26 cellular contexts compared by ENCODE assay signal in the genomic region with DNA sequence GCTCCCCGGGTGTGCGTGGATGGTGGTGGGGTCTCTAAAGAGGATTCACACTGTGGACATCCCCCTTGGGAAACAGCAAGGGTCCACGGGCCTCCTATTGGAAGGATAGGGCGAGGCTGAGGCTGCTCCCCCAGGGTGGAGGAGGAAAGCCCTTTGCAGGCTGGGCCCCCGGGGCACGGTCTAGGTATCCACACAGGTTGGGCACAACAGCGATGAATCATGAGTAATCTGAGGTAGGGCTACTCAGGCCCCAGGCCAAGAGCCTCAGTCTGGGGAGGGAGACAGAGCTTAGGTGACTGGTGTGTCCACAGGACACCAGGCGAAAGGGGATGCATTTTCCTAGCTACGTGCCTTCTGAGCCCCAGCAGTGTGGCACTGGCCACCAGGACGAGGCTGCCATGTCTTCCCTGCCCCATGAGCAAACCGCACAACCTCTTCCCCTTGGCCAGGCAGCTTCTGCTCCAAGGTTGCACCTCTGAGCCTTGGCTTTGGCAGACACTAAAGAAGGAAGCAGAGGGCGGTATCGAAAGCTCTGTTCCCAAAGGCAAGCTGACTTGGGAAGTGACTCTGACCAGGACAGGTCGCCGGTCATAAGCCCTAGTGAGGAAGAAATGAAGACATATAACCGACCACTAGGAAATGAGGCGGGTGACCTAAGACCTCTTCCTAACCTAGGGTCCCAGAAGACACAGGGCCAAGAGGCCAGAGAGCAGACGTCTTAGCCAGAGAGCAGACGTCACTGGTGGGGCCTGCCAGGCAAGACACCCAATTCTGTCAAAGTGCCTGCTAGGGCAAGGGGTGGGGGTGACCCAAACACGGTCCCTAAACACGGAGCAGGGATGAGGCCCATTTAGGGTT. TPM values are rescaled to one million over a fixed set of nuclear protein-coding genes. Genes with fewer than 3 reads are reported as not detected.
DNase-seq lines count a peak whose midpoint lies in the region; ATAC-seq, FAIRE-seq and TF ChIP-seq lines count a peak whose summit lies in the region.
"Had no signal": no experiment of that assay in that cellular context is flagged by ENCODE, and none has a peak within 500 bp of the region (broad histone marks: within the 10 kb centered on the region; RNA-seq: fewer than 3 reads in every experiment).

No MANE protein-coding gene starts in this region.

- 37% methylated on average over 20 of the region's 21 CpGs for WGBS in HepG2 (ENCODE audit: low lambda C conversion rate)

- H3K4me1 Mint-ChIP-seq in T-helper 17 cell (peaks cover 12% of the 10 kb centered on the region), type B pancreatic cell (ENCODE audit: unreplicated experiment) (peaks cover 35% of the 10 kb centered on the region)

- ATAC-seq in T-helper 17 cell (no peak), HepG2 (no peak), HG03469 (IDR thresholded peaks at IDR 0.05; ENCODE audit: unreplicated experiment) (no peak)
- ATAC-seq: activated T-cell treated with anti-CD3 and anti-CD28 coated beads, Interleukin-2, amount 50 U/mL, for 4 hours; GM12878; Right ventricle myocardium inferior; stimulated activated naive B cell treated with anti-CD40 and anti-IgM and Interleukin-4, amounts not matched to agents 10 μg/mL and 1 μg/mL and 100 μg/mL, for 72 hours had no signal

- no peak for TF ChIP-seq POLR2A in HepG2 (IDR thresholded peaks at IDR 0.05; ENCODE audit: insufficient read depth in 1 of 2, low read depth in 2 of 2, low read length in 2 of 2)

- H3K9me3 ChIP-seq in T-helper 17 cell (ENCODE audit: control insufficient read depth, low read length, poor library complexity, severe bottlenecking) (no peaks in the 10 kb centered on the region), HepG2 (ENCODE audit: low read length) (no peaks in the 10 kb centered on the region)
- H3K9me3 ChIP-seq: heart right ventricle, testis had no signal

- intact Hi-C loops in HepG2 (cut with micrococcal nuclease; ENCODE audit: unreplicated experiment): no loop called here

- no peak overlapping the region for H3K27ac ChIP-seq in HepG2 (ENCODE audit: extremely low read length, insufficient read depth, low read length)
- H3K27ac ChIP-seq: epithelial cell of prostate, testis had no signal

- H3K9ac ChIP-seq in HepG2 (ENCODE audit: insufficient read depth, low read depth, low read length): no peak overlapping the region

- no peak overlapping the region for H3K4me2 ChIP-seq in HepG2 (ENCODE audit: low read depth, low read length)

- H3K27ac Mint-ChIP-seq in T-helper 17 cell (peak overlapping the region; percentile 51), type B pancreatic cell (peak overlapping the region; percentile 21)
- H3K27ac Mint-ChIP-seq: HFFc6; stimulated activated naive B cell treated with anti-CD40 and anti-IgM and Interleukin-4, amounts not matched to agents 10 μg/mL and 1 μg/mL and 100 μg/mL, for 72 hours had no signal

- no peak overlapping the region for H3K4me3 ChIP-seq in HepG2 (replicated peaks in 1 of 3; ENCODE audit: insufficient read depth in 1 of 3, low read depth in 2 of 3, low read length in 3 of 3)
- H3K4me3 ChIP-seq: dorsolateral prefrontal cortex, GM12878, heart right ventricle, testis had no signal

- H3K9me3 Mint-ChIP-seq in type B pancreatic cell: no peaks in the 10 kb centered on the region
- H3K9me3 Mint-ChIP-seq: activated T-cell treated with anti-CD3 and anti-CD28 coated beads, Interleukin-2, amount 50 U/mL, for 4 hours; HFFc6; stimulated activated naive B cell treated with anti-CD40 and anti-IgM and Interleukin-4, amounts not matched to agents 10 μg/mL and 1 μg/mL and 100 μg/mL, for 72 hours had no signal

- no peaks in the 10 kb centered on the region for H3K36me3 Mint-ChIP-seq in T-helper 17 cell (ENCODE audit: low read depth)
- H3K36me3 Mint-ChIP-seq in type B pancreatic cell: no peaks in the 10 kb centered on the region
- H3K36me3 Mint-ChIP-seq: stimulated activated naive B cell treated with anti-CD40 and anti-IgM and Interleukin-4, amounts not matched to agents 10 μg/mL and 1 μg/mL and 100 μg/mL, for 72 hours had no signal

- in situ Hi-C loops in HepG2 (cut with HindIII; ENCODE audit: extremely low pct_ligation_motif_present, low pct_unique_long_range_greater_than_20kb): no loop called here

- H3K4me3 Mint-ChIP-seq in T-helper 17 cell (peak overlapping the region; percentile 12), type B pancreatic cell (no peak overlapping the region)
- H3K4me3 Mint-ChIP-seq: activated T-cell treated with anti-CD3 and anti-CD28 coated beads, Interleukin-2, amount 50 U/mL, for 4 hours; HFFc6; stimulated activated naive B cell treated with anti-CD40 and anti-IgM and Interleukin-4, amounts not matched to agents 10 μg/mL and 1 μg/mL and 100 μg/mL, for 72 hours had no signal

- no peaks in the 10 kb centered on the region; the same call in 1 of the 2 replicates for H4K20me1 ChIP-seq in HepG2 (ENCODE audit: insufficient read depth, low read length)

- no peaks in the 10 kb centered on the region for H3K4me1 ChIP-seq in HepG2 (ENCODE audit: insufficient read depth, low read length)

- H2AFZ ChIP-seq in HepG2 (ENCODE audit: low read length): no peak overlapping the region

- TF ChIP-seq RAD21 in HepG2 (CRISPR knock-in tag; IDR thresholded peaks at IDR 0.05): no peak

- TF ChIP-seq CTCF in HepG2 (CRISPR knock-in tag; IDR thresholded peaks at IDR 0.05) (no peak), type B pancreatic cell (conservative IDR thresholded peaks at IDR 0.05) (no peak)

- no peaks in the 10 kb centered on the region for H3K79me2 ChIP-seq in HepG2 (ENCODE audit: insufficient read depth, low read length)

- peak; percentile 70 for DNase-seq in M059J (ENCODE audit: low read depth)
- no peak for DNase-seq in T-helper 17 cell
- DNase-seq in HepG2 (ENCODE audit: low spot score): no peak
- no peak for DNase-seq in type B pancreatic cell (ENCODE audit: extremely low spot score, unreplicated experiment)
- no peak for DNase-seq in NCI-H446 (lab: John Stamatoyannopoulos, UW)
- no peak for DNase-seq in activated T-cell treated with anti-CD3 and anti-CD28 coated beads for 4 hours
- DNase-seq: activated CD4-positive, alpha-beta T cell treated with anti-CD3 and anti-CD28 coated beads for 1 hour; activated CD8-positive, alpha-beta memory T cell treated with anti-CD3 and anti-CD28 coated beads for 24 hours; activated naive CD4-positive, alpha-beta T cell; activated T-cell treated with anti-CD3 and anti-CD28 coated beads, Interleukin-2, amount 50 U/mL, for 4 hours; central memory CD4-positive, alpha-beta T cell; dorsolateral prefrontal cortex; heart right ventricle; HFFc6; NCI-H1417; NCI-H526; nucleus accumbens; small intestine; stimulated activated CD4-positive, alpha-beta T cell treated with anti-CD3 and anti-CD28 coated beads, Interleukin-2, amount 100 ng/mL, for 48 hours; stimulated activated naive B cell treated with anti-CD40 and anti-IgM and Interleukin-4, amounts not matched to agents 10 μg/mL and 1 μg/mL and 100 μg/mL, for 72 hours; testis had no signal

- POLR2A ChIA-PET in HepG2 (lab: Yijun Ruan, JAX): interaction anchor here (1.2 kb wide), 1 partner anchor 16 kb away, joined by 3 read pairs; no protein-coding TSS in a partner anchor

- no peak for FAIRE-seq in HepG2 (lab: Jason Lieb, UNC)
- FAIRE-seq: GM12878, small intestine, TTC549 had no signal

- no peaks in the 10 kb centered on the region for H3K36me3 ChIP-seq in HepG2 (replicated peaks in 1 of 2; ENCODE audit: control insufficient read depth in 1 of 2, insufficient read depth in 2 of 2, low read length in 2 of 2)
- H3K36me3 ChIP-seq: heart right ventricle had no signal

- H3K27me3 ChIP-seq in HepG2 (ENCODE audit: control insufficient read depth in 1 of 2, insufficient read depth in 2 of 2, low read length in 2 of 2): peaks cover 29 to 90% of the 10 kb centered on the region in 2 experiments
- H3K27me3 ChIP-seq: dorsolateral prefrontal cortex, testis had no signal

- no TSS peak for BruUV-seq in HepG2 (replicated peaks; lab: Mats Ljungman, UMichigan)

- no peaks in the 10 kb centered on the region for H3K27me3 Mint-ChIP-seq in T-helper 17 cell
- no peaks in the 10 kb centered on the region for H3K27me3 Mint-ChIP-seq in type B pancreatic cell

- CTCF ChIA-PET in HepG2 (lab: Yijun Ruan, JAX; ENCODE audit: low intra/inter-chr PET ratio, low total read pairs): no interaction called here

- TF ChIP-seq EP300 in HepG2 (IDR thresholded peaks at IDR 0.05; ENCODE audit: low read depth in 2 of 2, low read length in 2 of 2): no peak
- TF ChIP-seq EP300 in HepG2 (CRISPR knock-in tag; IDR thresholded peaks at IDR 0.05; ENCODE audit: borderline replicate concordance): no peak

RNA-seq across cellular contexts. Expression of a gene that starts 14.6 kb away (rescaled TPM):
- total RNA-seq in M059J (2014; rRNA removed; shearing (Covaris generic)): 6.5 and 14.2 TPM in 2 replicates
- total RNA-seq in T-helper 17 cell (10 to 100 TPM; 25.5 to 30.9 TPM), HepG2 (2016; rRNA removed; fragmentation: Illumina TruSeq; extraction: Trizol) (11.3 and 25.9 TPM in 2 replicates), type B pancreatic cell (ENCODE audit: low replicate concordance) (45.5 and 58.1 TPM in 2 replicates)
- total RNA-seq in HepG2 (2016; cell fraction: cytosol; rRNA removed; fragmentation: Illumina TruSeq; extraction: Trizol; ENCODE audit: low read depth): 3.5 and 4.2 TPM in 2 replicates
- 8.4 and 25.7 TPM in 2 replicates for total RNA-seq in HepG2 (2016; cell fraction: insoluble cytoplasmic fraction; rRNA removed; fragmentation: Illumina TruSeq; extraction: Trizol)
- 10.9 and 11.4 TPM in 2 replicates for total RNA-seq in HepG2 (2016; cell fraction: membrane; rRNA removed; fragmentation: Illumina TruSeq; extraction: Trizol)
- total RNA-seq in HepG2 (2016; cell fraction: nucleus; rRNA removed; fragmentation: Illumina TruSeq; extraction: Trizol): 22.1 and 28.3 TPM in 2 replicates
- 46.6 and 69.2 TPM in 2 replicates for polyA plus RNA-seq in HepG2 (2011; rRNA removed)
- 33.4 and 47.8 TPM in 2 replicates for polyA plus RNA-seq in HepG2 (2011; cell fraction: cytosol; rRNA removed)
- 135 and 157 TPM in 2 replicates for polyA plus RNA-seq in HepG2 (2011; cell fraction: nucleus; rRNA removed)
- polyA plus RNA-seq in HepG2 (2012): 27.3 and 39.4 TPM in 2 replicates
- polyA plus RNA-seq in HepG2 (2016; cell fraction: cytosol; fragmentation: Illumina TruSeq; extraction: Trizol; ENCODE audit: low read depth): 1.0 and 1.2 TPM in 2 replicates
- polyA plus RNA-seq in HepG2 (2016; cell fraction: insoluble cytoplasmic fraction; fragmentation: Illumina TruSeq; extraction: Trizol; ENCODE audit: low read depth): 6.0 and 8.4 TPM in 2 replicates
- polyA plus RNA-seq in HepG2 (2016; cell fraction: membrane; fragmentation: Illumina TruSeq; extraction: Trizol; ENCODE audit: low read depth): 3.1 and 3.2 TPM in 2 replicates
- 51.6 and 60.2 TPM in 2 replicates for polyA plus RNA-seq in HepG2 (2016; cell fraction: nucleus; fragmentation: Illumina TruSeq; extraction: Trizol; ENCODE audit: insufficient read depth, low read depth)
- polyA minus RNA-seq in HepG2 (2011; rRNA and poly(A)+ RNA removed; ENCODE audit: low replicate concordance): 29.1 and 175 TPM in 2 replicates
- polyA minus RNA-seq in HepG2 (2011; cell fraction: cytosol; rRNA and poly(A)+ RNA removed): 41.8 and 45.0 TPM in 2 replicates
- polyA minus RNA-seq in HepG2 (2011; cell fraction: nucleus; rRNA and poly(A)+ RNA removed): 25.8 and 31.7 TPM in 2 replicates

RNA-seq across cellular contexts. Expression of a gene that starts 26.7 kb away (rescaled TPM):
- 7.2 and 11.9 TPM in 2 replicates for total RNA-seq in M059J (2014; rRNA removed; shearing (Covaris generic))
- 10 to 100 TPM; 16.8 to 18.6 TPM for total RNA-seq in T-helper 17 cell
- total RNA-seq in HepG2 (2016; rRNA removed; fragmentation: Illumina TruSeq; extraction: Trizol): 23.2 and 26.7 TPM in 2 replicates
- total RNA-seq in HepG2 (2016; cell fraction: cytosol; rRNA removed; fragmentation: Illumina TruSeq; extraction: Trizol; ENCODE audit: low read depth): 40.7 and 45.8 TPM in 2 replicates
- 26.3 and 27.1 TPM in 2 replicates for total RNA-seq in HepG2 (2016; cell fraction: insoluble cytoplasmic fraction; rRNA removed; fragmentation: Illumina TruSeq; extraction: Trizol)
- total RNA-seq in HepG2 (2016; cell fraction: membrane; rRNA removed; fragmentation: Illumina TruSeq; extraction: Trizol): 37.4 and 41.3 TPM in 2 replicates
- 10.3 and 11.7 TPM in 2 replicates for total RNA-seq in HepG2 (2016; cell fraction: nucleus; rRNA removed; fragmentation: Illumina TruSeq; extraction: Trizol)
- 24.8 and 27.8 TPM in 2 replicates for polyA plus RNA-seq in HepG2 (2011; rRNA removed)
- polyA plus RNA-seq in HepG2 (2011; cell fraction: cytosol; rRNA removed): 18.3 and 31.5 TPM in 2 replicates
- 24.2 and 29.2 TPM in 2 replicates for polyA plus RNA-seq in HepG2 (2011; cell fraction: nucleus; rRNA removed)
- 14.6 and 20.3 TPM in 2 replicates for polyA plus RNA-seq in HepG2 (2012)
- 55.3 and 63.9 TPM in 2 replicates for polyA plus RNA-seq in HepG2 (2016; cell fraction: cytosol; fragmentation: Illumina TruSeq; extraction: Trizol; ENCODE audit: low read depth)
- 33.9 and 35.0 TPM in 2 replicates for polyA plus RNA-seq in HepG2 (2016; cell fraction: insoluble cytoplasmic fraction; fragmentation: Illumina TruSeq; extraction: Trizol; ENCODE audit: low read depth)
- 40.8 and 47.0 TPM in 2 replicates for polyA plus RNA-seq in HepG2 (2016; cell fraction: membrane; fragmentation: Illumina TruSeq; extraction: Trizol; ENCODE audit: low read depth)
- polyA plus RNA-seq in HepG2 (2016; cell fraction: nucleus; fragmentation: Illumina TruSeq; extraction: Trizol; ENCODE audit: insufficient read depth, low read depth): 23.0 and 24.9 TPM in 2 replicates
- polyA minus RNA-seq in HepG2 (2011; rRNA and poly(A)+ RNA removed; ENCODE audit: low replicate concordance): 10.9 and 17.9 TPM in 2 replicates
- polyA minus RNA-seq in HepG2 (2011; cell fraction: cytosol; rRNA and poly(A)+ RNA removed): 4.6 and 5.6 TPM in 2 replicates
- 8.2 and 14.2 TPM in 2 replicates for polyA minus RNA-seq in HepG2 (2011; cell fraction: nucleus; rRNA and poly(A)+ RNA removed)
- total RNA-seq in type B pancreatic cell (ENCODE audit: low replicate concordance): 16.6 and 17.7 TPM in 2 replicates

RNA-seq across cellular contexts. Expression of a gene that starts 40.7 kb away (rescaled TPM):
- total RNA-seq in M059J (2014; rRNA removed; shearing (Covaris generic)): 0.20 TPM in 1 of 2 replicates, not detected in the other
- total RNA-seq in T-helper 17 cell (10 to 100 TPM in 1 of 2 donors, 1 to 10 TPM in 1; 7.6 to 11.2 TPM), HepG2 (2016; rRNA removed; fragmentation: Illumina TruSeq; extraction: Trizol) (0.35 and 1.5 TPM in 2 replicates), type B pancreatic cell (ENCODE audit: low replicate concordance) (6.1 and 8.1 TPM in 2 replicates)
- 0.35 and 0.51 TPM in 2 replicates for total RNA-seq in HepG2 (2016; cell fraction: cytosol; rRNA removed; fragmentation: Illumina TruSeq; extraction: Trizol; ENCODE audit: low read depth)
- total RNA-seq in HepG2 (2016; cell fraction: insoluble cytoplasmic fraction; rRNA removed; fragmentation: Illumina TruSeq; extraction: Trizol): 0.61 and 2.2 TPM in 2 replicates
- 0.77 and 0.90 TPM in 2 replicates for total RNA-seq in HepG2 (2016; cell fraction: membrane; rRNA removed; fragmentation: Illumina TruSeq; extraction: Trizol)
- 2.3 and 2.8 TPM in 2 replicates for total RNA-seq in HepG2 (2016; cell fraction: nucleus; rRNA removed; fragmentation: Illumina TruSeq; extraction: Trizol)
- 1.6 and 2.7 TPM in 2 replicates for polyA plus RNA-seq in HepG2 (2011; rRNA removed)
- polyA plus RNA-seq in HepG2 (2011; cell fraction: cytosol; rRNA removed): 0.71 and 0.90 TPM in 2 replicates
- 17.9 and 22.1 TPM in 2 replicates for polyA plus RNA-seq in HepG2 (2011; cell fraction: nucleus; rRNA removed)
- polyA plus RNA-seq in HepG2 (2012): 0.72 and 2.1 TPM in 2 replicates
- 0.47 and 0.50 TPM in 2 replicates for polyA plus RNA-seq in HepG2 (2016; cell fraction: cytosol; fragmentation: Illumina TruSeq; extraction: Trizol; ENCODE audit: low read depth)
- 0.32 and 0.50 TPM in 2 replicates for polyA plus RNA-seq in HepG2 (2016; cell fraction: insoluble cytoplasmic fraction; fragmentation: Illumina TruSeq; extraction: Trizol; ENCODE audit: low read depth)
- 0.47 and 0.74 TPM in 2 replicates for polyA plus RNA-seq in HepG2 (2016; cell fraction: membrane; fragmentation: Illumina TruSeq; extraction: Trizol; ENCODE audit: low read depth)
- polyA plus RNA-seq in HepG2 (2016; cell fraction: nucleus; fragmentation: Illumina TruSeq; extraction: Trizol; ENCODE audit: insufficient read depth, low read depth): 9.2 and 10.4 TPM in 2 replicates
- 1.6 and 5.1 TPM in 2 replicates for polyA minus RNA-seq in HepG2 (2011; rRNA and poly(A)+ RNA removed; ENCODE audit: low replicate concordance)
- polyA minus RNA-seq in HepG2 (2011; cell fraction: cytosol; rRNA and poly(A)+ RNA removed): not detected in 2 replicates
- polyA minus RNA-seq in HepG2 (2011; cell fraction: nucleus; rRNA and poly(A)+ RNA removed): 3.9 and 4.1 TPM in 2 replicates
